8 cellular contexts compared by ENCODE assay signal in genomic region chr1:27528701-27529637, GRCh38. TPM values are rescaled to one million over a fixed set of nuclear protein-coding genes. Genes with fewer than 3 reads are reported as not detected.
A peak's percentile ranks its signal among the peaks of the same experiment; 100 is the strongest.
DNase-seq lines count a peak whose midpoint lies in the region; ATAC-seq and TF ChIP-seq lines count a peak whose summit lies in the region.

No MANE protein-coding gene starts in this region.

- peak overlapping the region; percentile 7 to 80; a peak in 3 of 4 replicates for H4K8ac ChIP-seq in IMR-90 (ENCODE audit: low read depth in 2 of 2, low read length in 2 of 2)

- peak overlapping the region; percentile 29; the same call in 1 of the 2 replicates for H3K4me2 ChIP-seq in IMR-90 (ENCODE audit: low read depth, low read length)

- no peaks in the 10 kb centered on the region for H3K9me3 Mint-ChIP-seq in WTC11

- H3K4me3 ChIP-seq in AG10803 (ENCODE audit: low read length) (peak overlapping the region; percentile 9; the same call in 1 of the 2 replicates), IMR-90 (ENCODE audit: insufficient read depth, low read depth, low read length) (no peak overlapping the region), fibroblast of villous mesenchyme (ENCODE audit: low read depth, low read length) (no peak overlapping the region)

- H3K23ac ChIP-seq in IMR-90 (ENCODE audit: low read depth, low read length), result peak overlapping the region; percentile 0; the same call in 1 of the 2 replicates

- H3K27ac ChIP-seq in IMR-90 (ENCODE audit: insufficient read depth, low read length), result peak overlapping the region; percentile 3; the same call in 1 of the 2 replicates

- H3K27ac Mint-ChIP-seq in WTC11, result peak overlapping the region; percentile 91

- H3K4me1 ChIP-seq in IMR-90 (ENCODE audit: control insufficient read depth, insufficient read depth, low read length), result peaks cover 33% of the 10 kb centered on the region

- no peak; the same call in 1 of the 2 replicates for TF ChIP-seq POLR2A in IMR-90 (IDR thresholded peaks at IDR 0.05; ENCODE audit: low read depth, low read length)

- H4K20me1 ChIP-seq in IMR-90 (ENCODE audit: insufficient read depth, low read length), result no peaks in the 10 kb centered on the region

- peaks cover 15% of the 10 kb centered on the region; the same call in 1 of the 2 replicates for H3K36me3 ChIP-seq in IMR-90 (ENCODE audit: control insufficient read depth, insufficient read depth, low read length)

- ATAC-seq in IMR-90 (ENCODE audit: low read depth) (peak; percentile 31), WTC11 (no peak), SK-N-SH treated with all-trans-retinoic acid at 6 μM for 48 hours (no peak; the same call in 1 of the 3 replicates)

- DNase-seq in AG10803 (ENCODE audit: low read depth), result peak; percentile 78
- DNase-seq in IMR-90, result peak; percentile 79
- DNase-seq in WTC11 (ENCODE audit: low spot score), result no peak
- DNase-seq in fibroblast of villous mesenchyme (ENCODE audit: low read depth), result peak; percentile 89
- DNase-seq in nucleus accumbens (lab: John Stamatoyannopoulos, UW), result peak in 44 of 56 donors; percentile 22 to 85 (median 60)
- DNase-seq in NCI-H1930 (lab: John Stamatoyannopoulos, UW), result no peak
- DNase-seq in NOMO-1 (lab: John Stamatoyannopoulos, UW; ENCODE audit: unreplicated experiment in 2 of 2), result no peak

- H3K9ac ChIP-seq in IMR-90 (ENCODE audit: low read depth, low read length), result no peak overlapping the region

- no TSS peak for BruUV-seq in IMR-90 (replicated peaks; lab: Mats Ljungman, UMichigan)

- no peak overlapping the region; the same call in 1 of the 2 replicates for H4K5ac ChIP-seq in IMR-90 (ENCODE audit: low read depth, low read length)

- H3K56ac ChIP-seq in IMR-90 (ENCODE audit: extremely low read depth, insufficient read depth, low read length), result no peak overlapping the region

- H4K91ac ChIP-seq in IMR-90 (ENCODE audit: insufficient read depth, low read depth, low read length), result peak overlapping the region; percentile 57; the same call in 1 of the 2 replicates

- no peak for TF ChIP-seq RAD21 in IMR-90 (IDR thresholded peaks at IDR 0.05; ENCODE audit: low read length)

- peak overlapping the region; percentile 4 for H2BK5ac ChIP-seq in IMR-90 (ENCODE audit: low read depth, low read length, poor library complexity, severe bottlenecking)

- no peak overlapping the region; the same call in 1 of the 2 replicates for H3K18ac ChIP-seq in IMR-90 (ENCODE audit: low read depth, low read length)

- intact Hi-C loops in IMR-90 (cut with micrococcal nuclease), result no loop called here

- H2AK5ac ChIP-seq in IMR-90 (ENCODE audit: low read depth, low read length), result peak overlapping the region; percentile 79

- no peaks in the 10 kb centered on the region; the same call in 1 of the 2 replicates for H3K27me3 Mint-ChIP-seq in WTC11 (ENCODE audit: low read depth)

- H2BK15ac ChIP-seq in IMR-90 (ENCODE audit: low read depth, low read length), result peak overlapping the region; percentile 41; the same call in 1 of the 3 replicates

- H3K27me3 ChIP-seq in IMR-90 (ENCODE audit: control insufficient read depth, insufficient read depth, low read length), result no peaks in the 10 kb centered on the region

- H3K36me3 Mint-ChIP-seq in WTC11, result no peaks in the 10 kb centered on the region

- dilution Hi-C loops in IMR-90 (cut with HindIII; ENCODE audit: low sequenced_read_pairs, unreplicated experiment), result no loop called here

- peaks cover 0 to 21% of the 10 kb centered on the region in 2 experiments; a peak in 2 of 4 replicates for H3K79me1 ChIP-seq in IMR-90 (ENCODE audit: low read depth in 1 of 2, low read length in 2 of 2)

- H3K4me1 Mint-ChIP-seq in WTC11, result peaks cover 54% of the 10 kb centered on the region

- no CpG with 5 or more reads among the region's 18 CpGs for WGBS in IMR-90 (ENCODE audit: extremely low coverage in 2 of 2, insufficient read length in 1 of 2), 2 experiments

- peak overlapping the region; percentile 1; the same call in 1 of the 2 replicates for H3K14ac ChIP-seq in IMR-90 (replicated peaks; ENCODE audit: low read depth, low read length)

- H3K4ac ChIP-seq in IMR-90 (ENCODE audit: low read depth, low read length), result peak overlapping the region; percentile 8

- CTCF ChIA-PET in IMR-90 (lab: Yijun Ruan, JAX), result no interaction called here
- CTCF ChIA-PET in WTC11 (lab: Charles Lee), result interaction anchor here (1.0 to 2.6 kb wide), 4 partner anchors 28 to 124 kb away, joined by 3 to 26 read pairs (median 9); no protein-coding TSS in a partner anchor

- TF ChIP-seq CTCF in AG10803 (conservative IDR thresholded peaks at IDR 0.05; ENCODE audit: low read length) (no peak), IMR-90 (conservative IDR thresholded peaks at IDR 0.05; ENCODE audit: low read depth, low read length) (no peak), WTC11 (IDR thresholded peaks at IDR 0.05) (no peak), fibroblast of villous mesenchyme (IDR thresholded peaks at IDR 0.05; ENCODE audit: insufficient read depth, low read depth, low read length) (no peak)

- H3K9me1 ChIP-seq in IMR-90 (ENCODE audit: insufficient read depth, low read length), result peaks cover 19% of the 10 kb centered on the region

- POLR2A ChIA-PET in IMR-90 (lab: Charles Lee; ENCODE audit: unreplicated experiment) (no interaction called here), WTC11 (lab: Charles Lee) (interaction anchor here (1.3 kb wide), 1 partner anchor 112 kb away, joined by 3 read pairs; no protein-coding TSS in a partner anchor)

- H2BK20ac ChIP-seq in IMR-90 (ENCODE audit: low read depth, low read length), result no peak overlapping the region; the same call in 1 of the 2 replicates

- H3K9me3 ChIP-seq in IMR-90 (ENCODE audit: control insufficient read depth, insufficient read depth, low read length), result no peaks in the 10 kb centered on the region

- peak overlapping the region; percentile 79 for H3K4me3 Mint-ChIP-seq in WTC11

- H2AK9ac ChIP-seq in IMR-90 (replicated peaks; ENCODE audit: low read depth, low read length, poor library complexity), result peak overlapping the region; percentile 83

- H2AFZ ChIP-seq in IMR-90 (replicated peaks; ENCODE audit: low read length, poor library complexity), result peak overlapping the region; percentile 84

- H2BK120ac ChIP-seq in IMR-90 (ENCODE audit: low read depth, low read length), result peak overlapping the region; percentile 30; the same call in 1 of the 2 replicates

- in situ Hi-C loops in IMR-90 (cut with MboI; ENCODE audit: low sequenced_read_pairs), result no loop called here

TF ChIP-seq in IMR-90, 13 proteins besides CTCF, POLR2A, EP300 and RAD21 (continues in another document):
- TF ChIP-seq RFX5 (IDR thresholded peaks at IDR 0.05; ENCODE audit: low read depth, low read length) (no peak), MAFK (IDR thresholded peaks at IDR 0.05; ENCODE audit: low read depth, low read length) (no peak), MAZ (IDR thresholded peaks at IDR 0.05; ENCODE audit: borderline replicate concordance, low read depth, low read length) (peak; percentile 32; the same call in 1 of the 2 replicates), RCOR1 (IDR thresholded peaks at IDR 0.05; ENCODE audit: insufficient replicate concordance, low read length) (no peak), BHLHE40 (IDR thresholded peaks at IDR 0.05; ENCODE audit: low read depth, low read length) (peak; percentile 9; the same call in 1 of the 2 replicates), MXI1 (IDR thresholded peaks at IDR 0.05; ENCODE audit: borderline replicate concordance, low read depth, low read length) (0 out of 2 replicates have a peak, but pooled peaks have one; percentile 10), FOS (IDR thresholded peaks at IDR 0.05; ENCODE audit: low read depth, low read length) (no peak), NFE2L2 (IDR thresholded peaks at IDR 0.05; ENCODE audit: low read depth, low read length) (no peak), SMC3 (IDR thresholded peaks at IDR 0.05; ENCODE audit: low read depth, low read length) (no peak)

TF ChIP-seq in WTC11, 78 proteins besides CTCF, POLR2A, EP300 and RAD21 (continues in another document):
- TF ChIP-seq TCF7 (CRISPR knock-in tag; IDR thresholded peaks at IDR 0.05; ENCODE audit: low read depth) (no peak), ZNF121 (CRISPR knock-in tag; IDR thresholded peaks at IDR 0.05) (no peak)
- TF ChIP-seq, protein P1, sequence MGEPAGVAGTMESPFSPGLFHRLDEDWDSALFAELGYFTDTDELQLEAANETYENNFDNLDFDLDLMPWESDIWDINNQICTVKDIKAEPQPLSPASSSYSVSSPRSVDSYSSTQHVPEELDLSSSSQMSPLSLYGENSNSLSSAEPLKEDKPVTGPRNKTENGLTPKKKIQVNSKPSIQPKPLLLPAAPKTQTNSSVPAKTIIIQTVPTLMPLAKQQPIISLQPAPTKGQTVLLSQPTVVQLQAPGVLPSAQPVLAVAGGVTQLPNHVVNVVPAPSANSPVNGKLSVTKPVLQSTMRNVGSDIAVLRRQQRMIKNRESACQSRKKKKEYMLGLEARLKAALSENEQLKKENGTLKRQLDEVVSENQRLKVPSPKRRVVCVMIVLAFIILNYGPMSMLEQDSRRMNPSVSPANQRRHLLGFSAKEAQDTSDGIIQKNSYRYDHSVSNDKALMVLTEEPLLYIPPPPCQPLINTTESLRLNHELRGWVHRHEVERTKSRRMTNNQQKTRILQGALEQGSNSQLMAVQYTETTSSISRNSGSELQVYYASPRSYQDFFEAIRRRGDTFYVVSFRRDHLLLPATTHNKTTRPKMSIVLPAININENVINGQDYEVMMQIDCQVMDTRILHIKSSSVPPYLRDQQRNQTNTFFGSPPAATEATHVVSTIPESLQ (CRISPR knock-in tag; IDR thresholded peaks at IDR 0.05), result no peak

TF ChIP-seq in SK-N-SH treated with all-trans-retinoic acid at 6 μM for 48 hours, 23 proteins besides CTCF, POLR2A, EP300 and RAD21 (continues in another document):
- no peak for TF ChIP-seq TOX (CRISPR knock-in tag; IDR thresholded peaks at IDR 0.05; ENCODE audit: borderline replicate concordance)
- no peak for TF ChIP-seq ZNF565 (CRISPR knock-in tag; conservative IDR thresholded peaks at IDR 0.05; ENCODE audit: low read depth)
- TF ChIP-seq OSR1 (CRISPR knock-in tag; IDR thresholded peaks at IDR 0.05), result no peak
- TF ChIP-seq, protein P2, sequence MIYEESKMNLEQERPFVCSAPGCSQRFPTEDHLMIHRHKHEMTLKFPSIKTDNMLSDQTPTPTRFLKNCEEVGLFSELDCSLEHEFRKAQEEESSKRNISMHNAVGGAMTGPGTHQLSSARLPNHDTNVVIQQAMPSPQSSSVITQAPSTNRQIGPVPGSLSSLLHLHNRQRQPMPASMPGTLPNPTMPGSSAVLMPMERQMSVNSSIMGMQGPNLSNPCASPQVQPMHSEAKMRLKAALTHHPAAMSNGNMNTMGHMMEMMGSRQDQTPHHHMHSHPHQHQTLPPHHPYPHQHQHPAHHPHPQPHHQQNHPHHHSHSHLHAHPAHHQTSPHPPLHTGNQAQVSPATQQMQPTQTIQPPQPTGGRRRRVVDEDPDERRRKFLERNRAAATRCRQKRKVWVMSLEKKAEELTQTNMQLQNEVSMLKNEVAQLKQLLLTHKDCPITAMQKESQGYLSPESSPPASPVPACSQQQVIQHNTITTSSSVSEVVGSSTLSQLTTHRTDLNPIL (CRISPR knock-in tag; IDR thresholded peaks at IDR 0.05; ENCODE audit: low read depth), result no peak
- TF ChIP-seq ZNF8 (CRISPR knock-in tag; IDR thresholded peaks at IDR 0.05), result no peak

RNA-seq across cellular contexts. Expression of gene WASF2, which starts 39.0 kb away (rescaled TPM):
- total RNA-seq in IMR-90 (2012; rRNA removed), result 7.5 and 7.9 TPM in 2 replicates
- polyA plus RNA-seq in IMR-90 (2012; rRNA removed), result 45.0 and 45.4 TPM in 2 replicates
- polyA plus RNA-seq in IMR-90 (2012; cell fraction: cytosol; rRNA removed), result 28.6 and 29.9 TPM in 2 replicates
- polyA plus RNA-seq in IMR-90 (2012; cell fraction: nucleus; rRNA removed; ENCODE audit: low replicate concordance), result 29.8 and 37.0 TPM in 2 replicates
- total RNA-seq in WTC11 (2021), result 90.1 to 104 TPM (median 92.8 TPM) in 3 replicates
- 16.0 and 18.7 TPM in 2 replicates for total RNA-seq in fibroblast of villous mesenchyme

Comparison
In these comparisons a context has a peak if more than half of its experiments do, and no peak if none do; other contexts are left out.
1. DNase-seq: peak in AG10803 (single experiment), IMR-90 (single experiment), fibroblast of villous mesenchyme (single experiment) and nucleus accumbens (44 of 56); none in WTC11 (single experiment), NCI-H1930 (0 of 2) and NOMO-1 (0 of 2).